10 cellular contexts compared by ENCODE assay signal in the genomic region with DNA sequence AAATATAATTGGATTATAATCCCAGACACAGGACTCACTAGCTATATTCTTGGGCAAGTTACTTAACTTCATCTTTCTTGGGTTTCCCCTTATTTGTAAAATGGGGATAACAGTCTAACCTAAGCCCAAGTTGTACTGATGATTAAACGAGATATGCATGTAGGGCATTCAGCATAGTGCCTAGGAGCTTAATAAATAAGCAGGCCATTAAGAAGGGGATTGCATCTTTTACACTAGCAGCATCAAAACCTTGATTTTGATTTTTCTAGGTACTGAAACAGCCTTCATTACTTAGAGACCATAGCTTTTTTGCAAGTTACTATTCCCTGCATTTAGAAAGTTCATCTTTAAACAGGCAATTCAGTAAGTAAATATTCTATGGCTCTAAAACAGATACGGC. TPM values are rescaled to one million over a fixed set of nuclear protein-coding genes. Genes with fewer than 3 reads are reported as not detected.
DNase-seq lines count a peak whose midpoint lies in the region; FAIRE-seq and TF ChIP-seq lines count a peak whose summit lies in the region.
"Had no signal": no experiment of that assay in that cellular context is flagged by ENCODE, and none has a peak within 500 bp of the region (broad histone marks: within the 10 kb centered on the region; RNA-seq: fewer than 3 reads in every experiment).

No MANE protein-coding gene starts in this region.

- no peaks in the 10 kb centered on the region for H3K9me1 ChIP-seq in keratinocyte (ENCODE audit: control insufficient read depth, extremely low read depth, insufficient read depth, low read length)

- H3K27ac Mint-ChIP-seq in T-helper 1 cell treated with Interleukin-12 subunit alpha and Interleukin-12 subunit beta and Interleukin-4 antibody, amounts not matched to agents 30 μg/mL and 1 μg/mL, for 36 hours, result no peak overlapping the region

- H3K9me3 Mint-ChIP-seq in T-helper 1 cell treated with Interleukin-12 subunit alpha and Interleukin-12 subunit beta and Interleukin-4 antibody, amounts not matched to agents 30 μg/mL and 1 μg/mL, for 36 hours, result no peaks in the 10 kb centered on the region
- H3K9me3 Mint-ChIP-seq: activated naive CD8-positive, alpha-beta T cell treated with anti-CD3 and anti-CD28 coated beads, Interleukin-2, amount 10 ng/mL, durations not matched to agents 7 days and 5 days had no signal

- peak overlapping the region; percentile 81 for H3K27ac ChIP-seq in keratinocyte (ENCODE audit: control insufficient read depth, insufficient read depth, low read length)
- H3K27ac ChIP-seq in substantia nigra (ENCODE audit: low read depth, low read length, poor library complexity, severe bottlenecking), result peak overlapping the region; percentile 99

- no peaks in the 10 kb centered on the region for H4K20me1 ChIP-seq in keratinocyte (ENCODE audit: control insufficient read depth, extremely low read depth, insufficient read depth, low read length)

- H3K4me2 ChIP-seq in keratinocyte (ENCODE audit: control insufficient read depth, extremely low read depth, insufficient read depth, low read depth, low read length), result peak overlapping the region; percentile 96

- H3K9me3 ChIP-seq in adipocyte (ENCODE audit: control insufficient read depth, low read length) (no peaks in the 10 kb centered on the region), keratinocyte (ENCODE audit: control insufficient read depth, low read depth, low read length) (no peaks in the 10 kb centered on the region)

- H3K27me3 ChIP-seq in adipocyte (replicated peaks; ENCODE audit: control insufficient read depth, insufficient read depth, low read length) (no peaks in the 10 kb centered on the region), keratinocyte (ENCODE audit: control insufficient read depth, extremely low read depth, insufficient read depth, low read length) (no peaks in the 10 kb centered on the region)

- TF ChIP-seq CTCF in keratinocyte (optimal IDR thresholded peaks at IDR 0.05 in 1 of 3, IDR thresholded peaks at IDR 0.05 in 1 of 3, conservative IDR thresholded peaks at IDR 0.05 in 1 of 3; ENCODE audit: extremely low read depth in 1 of 3, insufficient read depth in 2 of 3, low read length in 3 of 3), result no peak

- no peak for DNase-seq in T-helper 1 cell
- no peak for DNase-seq in adipocyte (ENCODE audit: low read depth)
- DNase-seq in keratinocyte (ENCODE audit: low read depth, low spot score), result no peak
- DNase-seq in substantia nigra (lab: John Stamatoyannopoulos, UW), result no peak
- DNase-seq in hippocampal formation (lab: John Stamatoyannopoulos, UW), result no peak
- no peak for DNase-seq in stimulated activated naive CD4-positive, alpha-beta T cell (lab: John Stamatoyannopoulos, UW)
- no peak for DNase-seq in HT-29 (ENCODE audit: low spot score)
- DNase-seq: activated naive CD8-positive, alpha-beta T cell treated with anti-CD3 and anti-CD28 coated beads, Interleukin-2, amount 10 ng/mL, durations not matched to agents 7 days and 5 days; NCI-H510A had no signal

- H3K4me3 Mint-ChIP-seq in T-helper 1 cell treated with Interleukin-12 subunit alpha and Interleukin-12 subunit beta and Interleukin-4 antibody, amounts not matched to agents 30 μg/mL and 1 μg/mL, for 36 hours, result peak overlapping the region; percentile 90

- no peak for FAIRE-seq in keratinocyte (lab: Jason Lieb, UNC)

- H3K4me1 ChIP-seq in adipocyte (ENCODE audit: control insufficient read depth, insufficient read depth, low read length) (peaks cover 5% of the 10 kb centered on the region), keratinocyte (ENCODE audit: control insufficient read depth, extremely low read depth, insufficient read depth, low read length) (peaks cover 3% of the 10 kb centered on the region)

- H3K36me3 Mint-ChIP-seq in T-helper 1 cell treated with Interleukin-12 subunit alpha and Interleukin-12 subunit beta and Interleukin-4 antibody, amounts not matched to agents 30 μg/mL and 1 μg/mL, for 36 hours (ENCODE audit: low read depth), result peaks cover 4% of the 10 kb centered on the region

- peaks cover 16% of the 10 kb centered on the region for H3K27me3 Mint-ChIP-seq in T-helper 1 cell treated with Interleukin-12 subunit alpha and Interleukin-12 subunit beta and Interleukin-4 antibody, amounts not matched to agents 30 μg/mL and 1 μg/mL, for 36 hours (ENCODE audit: low read depth)

- peaks cover 23% of the 10 kb centered on the region for H3K4me1 Mint-ChIP-seq in T-helper 1 cell treated with Interleukin-12 subunit alpha and Interleukin-12 subunit beta and Interleukin-4 antibody, amounts not matched to agents 30 μg/mL and 1 μg/mL, for 36 hours (ENCODE audit: low read depth)

- peak overlapping the region; percentile 87 for H2AFZ ChIP-seq in keratinocyte (ENCODE audit: control insufficient read depth, low read length)

- no peaks in the 10 kb centered on the region for H3K36me3 ChIP-seq in adipocyte (ENCODE audit: control insufficient read depth, insufficient read depth, low read length, severe bottlenecking)
- H3K36me3 ChIP-seq in keratinocyte (ENCODE audit: control insufficient read depth in 2 of 2, extremely low read depth in 1 of 2, insufficient read depth in 2 of 2, low read length in 2 of 2), result no peaks in the 10 kb centered on the region

- H3K79me2 ChIP-seq in keratinocyte (ENCODE audit: control insufficient read depth, insufficient read depth, low read length), result peaks cover 21% of the 10 kb centered on the region

- H3K4me3 ChIP-seq in adipocyte (ENCODE audit: low read length) (peak overlapping the region; percentile 82), keratinocyte (ENCODE audit: control insufficient read depth in 2 of 3, extremely low read depth in 1 of 3, insufficient read depth in 2 of 3, low read depth in 1 of 3, low read length in 3 of 3) (peak overlapping the region; percentile 57 to 87 (median 72))

- dilution Hi-C loops in keratinocyte (cut with MboI; ENCODE audit: extremely low pct_ligation_motif_present, low sequenced_read_pairs), result no loop called here

- peak overlapping the region; percentile 88 for H3K9ac ChIP-seq in adipocyte (ENCODE audit: low read length)
- peak overlapping the region; percentile 94 for H3K9ac ChIP-seq in keratinocyte (ENCODE audit: control insufficient read depth, extremely low read depth, insufficient read depth, low read length)

RNA-seq across cellular contexts. Expression of gene QKI, which starts 2.2 kb away (rescaled TPM):
- polyA plus RNA-seq in keratinocyte, result 44.7 to 82.8 TPM (median 53.3 TPM) in 3 replicates
- 99.8 TPM for polyA plus RNA-seq in keratinocyte (2011; ENCODE audit: low read depth)
- 53.5 and 69.8 TPM in 2 replicates for polyA plus RNA-seq in keratinocyte (2011; cell fraction: cytosol; rRNA removed)
- polyA plus RNA-seq in keratinocyte (2011; cell fraction: nucleus; rRNA removed), result 66.5 and 75.1 TPM in 2 replicates
- 38.5 and 47.5 TPM in 2 replicates for polyA plus RNA-seq in keratinocyte (2012; ENCODE audit: low replicate concordance)
- 135 to 160 TPM (median 157 TPM) in 3 replicates for polyA minus RNA-seq in keratinocyte
- 79.2 TPM for polyA minus RNA-seq in keratinocyte (2011; cell fraction: cytosol; rRNA and poly(A)+ RNA removed)
- polyA minus RNA-seq in keratinocyte (2011; cell fraction: nucleus; rRNA and poly(A)+ RNA removed), result 79.6 and 101 TPM in 2 replicates
- total RNA-seq in HT-29 (2014; rRNA removed; shearing (Covaris generic)), result not detected in 2 replicates
